In genomic region chr1:182842265-182842664, GRCh38 we compare ENCODE assay signal across 1 cellular context.
TF ChIP-seq lines count a peak whose summit lies in the region.

No MANE protein-coding gene starts in this region.

TF ChIP-seq in HepG2, 621 proteins besides CTCF, POLR2A, EP300 and RAD21 (continued from another document):
- no peak for TF ChIP-seq MYPOP (CRISPR knock-in tag; IDR thresholded peaks at IDR 0.05)
- no peak for TF ChIP-seq IRX3 (CRISPR knock-in tag; IDR thresholded peaks at IDR 0.05; ENCODE audit: borderline replicate concordance, low read depth)
- TF ChIP-seq KLF16 (CRISPR knock-in tag; IDR thresholded peaks at IDR 0.05): no peak
- TF ChIP-seq ZC3H4 (CRISPR knock-in tag; IDR thresholded peaks at IDR 0.05; ENCODE audit: borderline replicate concordance): no peak
- no peak for TF ChIP-seq ZNF230 (CRISPR knock-in tag; IDR thresholded peaks at IDR 0.05)
- TF ChIP-seq ZNF224 (CRISPR knock-in tag; IDR thresholded peaks at IDR 0.05): no peak
- no peak for TF ChIP-seq FOXA1 (IDR thresholded peaks at IDR 0.05)
- no peak for TF ChIP-seq FOXA1 (CRISPR knock-in tag; IDR thresholded peaks at IDR 0.05)
- TF ChIP-seq ZNF883 (CRISPR knock-in tag; IDR thresholded peaks at IDR 0.05; ENCODE audit: not compliant biosample characterization): no peak
- TF ChIP-seq SP1 (IDR thresholded peaks at IDR 0.05): no peak
- no peak for TF ChIP-seq SP1 (CRISPR knock-in tag; IDR thresholded peaks at IDR 0.05)
- TF ChIP-seq ZNF839 (CRISPR knock-in tag; IDR thresholded peaks at IDR 0.05; ENCODE audit: borderline replicate concordance): no peak
- TF ChIP-seq MIXL1 (CRISPR knock-in tag; IDR thresholded peaks at IDR 0.05): no peak
- TF ChIP-seq NFRKB (IDR thresholded peaks at IDR 0.05): no peak
